Comparison of ENCODE assay signal across 34 cellular contexts in the genomic region with DNA sequence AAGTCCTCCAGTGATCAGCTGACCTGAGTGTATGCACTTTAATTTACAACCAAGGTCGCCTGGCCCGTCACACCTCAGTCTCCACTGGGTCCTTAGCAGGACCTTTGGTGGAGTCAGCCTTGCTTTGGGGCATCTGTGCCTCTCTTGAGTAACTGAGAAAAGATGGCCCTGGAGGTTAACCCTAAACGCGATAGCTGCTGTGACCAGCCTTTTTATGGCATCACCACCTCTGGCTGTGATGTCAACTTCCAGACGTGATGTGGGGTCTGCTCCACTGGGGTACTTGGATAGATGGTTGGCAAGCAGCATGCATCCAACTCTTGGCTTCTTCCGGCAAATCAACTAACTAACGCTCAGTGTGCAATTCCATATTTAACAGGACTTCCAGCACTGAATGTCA.
"Had no signal": no experiment of that assay in that cellular context is flagged by ENCODE, and none has a peak within 500 bp of the region (broad histone marks: within the 10 kb centered on the region; RNA-seq: fewer than 3 reads in every experiment).

No MANE protein-coding gene starts in this region.

- H3K4me3 ChIP-seq: MG63, PC-9 had no signal

- H3K27me3 Mint-ChIP-seq: activated B cell treated with CpG ODN at 0.5 μM for 24 hours had no signal

- H3K4me1 Mint-ChIP-seq: activated B cell treated with CpG ODN at 0.5 μM for 24 hours; activated naive CD8-positive, alpha-beta T cell treated with anti-CD3 and anti-CD28 coated beads for 36 hours had no signal

- H3K4me2 ChIP-seq: PC-9 had no signal

- H3K36me3 Mint-ChIP-seq: activated CD4-positive, alpha-beta memory T cell treated with anti-CD3 and anti-CD28 coated beads for 36 hours; activated naive CD8-positive, alpha-beta T cell treated with anti-CD3 and anti-CD28 coated beads for 36 hours had no signal

- H3K4me3 Mint-ChIP-seq: activated B cell treated with CpG ODN at 0.5 μM for 24 hours; activated CD4-positive, alpha-beta memory T cell treated with anti-CD3 and anti-CD28 coated beads for 36 hours; activated naive CD4-positive, alpha-beta T cell treated with anti-CD3 and anti-CD28 coated beads for 36 hours; activated naive CD8-positive, alpha-beta T cell treated with anti-CD3 and anti-CD28 coated beads for 36 hours; activated T-cell treated with anti-CD3 and anti-CD28 coated beads, Interleukin-2, amount 50 U/mL, for 4 hours; activated T-helper 1 cell treated with anti-CD3 and anti-CD28 coated beads, Interleukin-12 subunit alpha, Interleukin-12 subunit beta, Interleukin-2, Interleukin-4 antibody, amounts not matched to agents 30 ng/mL and 10 ng/mL and 1 ng/mL, durations not matched to agents 14 hours and 24 hours and 36 hours had no signal

- H3K27ac Mint-ChIP-seq: activated B cell treated with CpG ODN at 0.5 μM for 24 hours; activated CD4-positive, alpha-beta memory T cell treated with anti-CD3 and anti-CD28 coated beads for 36 hours; activated naive CD4-positive, alpha-beta T cell treated with anti-CD3 and anti-CD28 coated beads for 36 hours; activated naive CD8-positive, alpha-beta T cell treated with anti-CD3 and anti-CD28 coated beads for 36 hours; activated T-helper 1 cell treated with anti-CD3 and anti-CD28 coated beads, Interleukin-12 subunit alpha, Interleukin-12 subunit beta, Interleukin-2, Interleukin-4 antibody, amounts not matched to agents 30 ng/mL and 10 ng/mL and 1 ng/mL, durations not matched to agents 14 hours and 24 hours and 36 hours had no signal

- H3K36me3 ChIP-seq: MG63 had no signal

- DNase-seq: activated B cell treated with CpG ODN at 0.5 μM for 24 hours; activated CD4-positive, alpha-beta memory T cell treated with anti-CD3 and anti-CD28 coated beads for 36 hours; activated CD4-positive, alpha-beta T cell treated with anti-CD3 and anti-CD28 coated beads for 4 hours; activated CD4-positive, alpha-beta T cell treated with anti-CD3 and anti-CD28 coated beads, Interleukin-2, amount 50 U/mL, for 1 hour; activated CD4-positive, CD25-positive, alpha-beta regulatory T cell treated with anti-CD3 and anti-CD28 coated beads, Interleukin-2, amount 50 U/mL, for 72 hours; activated CD8-positive, alpha-beta memory T cell treated with anti-CD3 and anti-CD28 coated beads, Interleukin-2, amount 50 U/mL, for 4 hours; activated gamma-delta T cell treated with Interleukin-2 at 50 U/mL for 16 hours; activated naive CD4-positive, alpha-beta T cell treated with anti-CD3 and anti-CD28 coated beads for 36 hours; activated naive CD8-positive, alpha-beta T cell treated with anti-CD3 and anti-CD28 coated beads for 36 hours; activated T-cell treated with anti-CD3 and anti-CD28 coated beads for 4 hours; activated T-cell treated with anti-CD3 and anti-CD28 coated beads, Interleukin-2, amount 50 U/mL, for 4 hours; amniotic stem cell; caudate nucleus; Kasumi-1; KG1; MG63; NCI-H1048; NCI-H1105 treated with DMSO at 0.1 percent for 48 hours; NCI-H1436; NCI-H1694; NCI-H1930; NCI-H2081 treated with DMSO at 0.1 percent for 48 hours; NCI-H345; NCI-H526; NCI-H748 treated with DMSO at 0.1 percent for 48 hours; PC-9; Right ventricle myocardium superior; SW 1271; T-helper 1 cell; T-helper 2 cell; T-helper 9 cell had no signal

- H3K27ac ChIP-seq: PC-9, RWPE1, VCaP had no signal

- H3K27me3 ChIP-seq: MG63 had no signal

- H3K9me3 Mint-ChIP-seq: activated B cell treated with CpG ODN at 0.5 μM for 24 hours; activated CD4-positive, alpha-beta memory T cell treated with anti-CD3 and anti-CD28 coated beads for 36 hours; activated naive CD4-positive, alpha-beta T cell treated with anti-CD3 and anti-CD28 coated beads for 36 hours; activated naive CD8-positive, alpha-beta T cell treated with anti-CD3 and anti-CD28 coated beads for 36 hours; activated T-cell treated with anti-CD3 and anti-CD28 coated beads, Interleukin-2, amount 50 U/mL, for 4 hours; activated T-helper 1 cell treated with anti-CD3 and anti-CD28 coated beads, Interleukin-12 subunit alpha, Interleukin-12 subunit beta, Interleukin-2, Interleukin-4 antibody, amounts not matched to agents 30 ng/mL and 10 ng/mL and 1 ng/mL, durations not matched to agents 14 hours and 24 hours and 36 hours had no signal

- ATAC-seq: activated T-cell treated with anti-CD3 and anti-CD28 coated beads, Interleukin-2, amount 50 U/mL, for 4 hours had no signal

- H2AFZ ChIP-seq: PC-9 had no signal

- H3K9me3 ChIP-seq: MG63 had no signal
